In genomic region chr22:24128631-24129601, GRCh38 we compare ENCODE assay signal across 19 cellular contexts. TPM values are rescaled to one million over a fixed set of nuclear protein-coding genes. Genes with fewer than 3 reads are reported as not detected.
DNase-seq lines count a peak whose midpoint lies in the region; ATAC-seq, FAIRE-seq and TF ChIP-seq lines count a peak whose summit lies in the region.
"Had no signal": no experiment of that assay in that cellular context is flagged by ENCODE, and none has a peak within 500 bp of the region (broad histone marks: within the 10 kb centered on the region; RNA-seq: fewer than 3 reads in every experiment).

No MANE protein-coding gene starts in this region.

- in situ Hi-C loops in HepG2 (cut with HindIII; ENCODE audit: extremely low pct_ligation_motif_present, low pct_unique_long_range_greater_than_20kb), result no loop called here

- no peaks in the 10 kb centered on the region for H3K27me3 ChIP-seq in HepG2 (ENCODE audit: control insufficient read depth in 1 of 2, insufficient read depth in 2 of 2, low read length in 2 of 2)
- H3K27me3 ChIP-seq in right lobe of liver, result no peaks in the 10 kb centered on the region
- H3K27me3 ChIP-seq in ascending aorta, result no peaks in the 10 kb centered on the region
- no peaks in the 10 kb centered on the region for H3K27me3 ChIP-seq in small intestine (ENCODE audit: control insufficient read depth in 2 of 2, insufficient read depth in 2 of 2, low read length in 2 of 2)
- H3K27me3 ChIP-seq: pancreas, stomach had no signal

- no peaks in the 10 kb centered on the region for H3K27me3 Mint-ChIP-seq in activated CD8-positive, alpha-beta T cell treated with anti-CD3 and anti-CD28 coated beads, Interleukin-2, amount 10 ng/mL, durations not matched to agents 7 days and 5 days (ENCODE audit: low read depth)
- H3K27me3 Mint-ChIP-seq: B cell had no signal

- H3K9ac ChIP-seq in HepG2 (ENCODE audit: insufficient read depth, low read depth, low read length), result no peak overlapping the region

- no peak for TF ChIP-seq EP300 in HepG2 (IDR thresholded peaks at IDR 0.05; ENCODE audit: low read depth in 2 of 2, low read length in 2 of 2)
- no peak for TF ChIP-seq EP300 in HepG2 (CRISPR knock-in tag; IDR thresholded peaks at IDR 0.05; ENCODE audit: borderline replicate concordance)

- CTCF ChIA-PET in HepG2 (lab: Yijun Ruan, JAX; ENCODE audit: low intra/inter-chr PET ratio, low total read pairs), result interaction anchor here (1.3 kb wide), 1 partner anchor 46 kb away, joined by 3 read pairs; no protein-coding TSS in a partner anchor
- CTCF ChIA-PET in activated CD8-positive, alpha-beta T cell treated with anti-CD3 and anti-CD28 coated beads, Interleukin-2, amount 10 ng/mL, durations not matched to agents 7 days and 5 days (lab: Charles Lee), result interaction anchor here (1.0 to 2.0 kb wide), 3 partner anchors 27 to 46 kb away, joined by 3 to 12 read pairs (median 10); no protein-coding TSS in a partner anchor

- TF ChIP-seq RAD21 in HepG2 (CRISPR knock-in tag; IDR thresholded peaks at IDR 0.05), result no peak

- no peaks in the 10 kb centered on the region for H3K79me2 ChIP-seq in HepG2 (ENCODE audit: insufficient read depth, low read length)

- H3K4me1 ChIP-seq in HepG2 (ENCODE audit: insufficient read depth, low read length) (0 out of 2 replicates have a peak, but pooled peaks cover 6% of the 10 kb centered on the region), right lobe of liver (no peaks in the 10 kb centered on the region), ascending aorta (peaks cover 0 to 16% of the 10 kb centered on the region in 2 donors), small intestine (ENCODE audit: control insufficient read depth in 2 of 2, insufficient read depth in 1 of 2, low read depth in 1 of 2, low read length in 1 of 2) (no peaks in the 10 kb centered on the region)
- H3K4me1 ChIP-seq: pancreas had no signal

- H3K36me3 ChIP-seq in HepG2 (replicated peaks in 1 of 2; ENCODE audit: control insufficient read depth in 1 of 2, insufficient read depth in 2 of 2, low read length in 2 of 2), result peaks cover 38 to 78% of the 10 kb centered on the region in 2 experiments
- no peaks in the 10 kb centered on the region for H3K36me3 ChIP-seq in right lobe of liver
- H3K36me3 ChIP-seq in ascending aorta, result peaks cover 5 to 8% of the 10 kb centered on the region in 2 donors
- peaks cover 0 to 13% of the 10 kb centered on the region in 2 donors for H3K36me3 ChIP-seq in small intestine (ENCODE audit: control insufficient read depth in 2 of 2, insufficient read depth in 2 of 2, low read length in 2 of 2)

- intact Hi-C loops in HepG2 (cut with micrococcal nuclease; ENCODE audit: unreplicated experiment) (no loop called here), right lobe of liver (cut with DNase I) (no loop called here), ascending aorta (cut with DNase I) (no loop called here)

- H3K27ac ChIP-seq in HepG2 (ENCODE audit: extremely low read length, insufficient read depth, low read length) (no peak overlapping the region), right lobe of liver (no peak overlapping the region), ascending aorta (no peak overlapping the region), small intestine (ENCODE audit: low read depth in 1 of 2, low read length in 1 of 2) (no peak overlapping the region)
- H3K27ac ChIP-seq: pancreas, SK-N-MC, stomach had no signal

- no peak for ATAC-seq in HepG2
- no peak for ATAC-seq in right lobe of liver
- ATAC-seq in activated CD8-positive, alpha-beta T cell treated with anti-CD3 and anti-CD28 coated beads, Interleukin-2, amount 10 ng/mL, durations not matched to agents 7 days and 5 days, result no peak
- ATAC-seq in GM18861 (IDR thresholded peaks at IDR 0.05; ENCODE audit: unreplicated experiment), result no peak

- FAIRE-seq in HepG2 (lab: Jason Lieb, UNC) (no peak), small intestine (lab: Jason Lieb, UNC) (no peak)
- FAIRE-seq: pancreas had no signal

- peak; percentile 23; the same call in 1 of the 2 replicates for TF ChIP-seq CTCF in HepG2 (CRISPR knock-in tag; IDR thresholded peaks at IDR 0.05)
- no peak for TF ChIP-seq CTCF in right lobe of liver (IDR thresholded peaks at IDR 0.05)
- TF ChIP-seq CTCF in ascending aorta (IDR thresholded peaks at IDR 0.05), result no peak

- H3K9me3 ChIP-seq in HepG2 (ENCODE audit: low read length) (no peaks in the 10 kb centered on the region), right lobe of liver (no peaks in the 10 kb centered on the region), ascending aorta (no peaks in the 10 kb centered on the region), small intestine (ENCODE audit: control insufficient read depth, low read depth) (no peaks in the 10 kb centered on the region)
- H3K9me3 ChIP-seq: pancreas, stomach had no signal

- no peak overlapping the region for H2AFZ ChIP-seq in HepG2 (ENCODE audit: low read length)

- no peak overlapping the region for H3K4me2 ChIP-seq in HepG2 (ENCODE audit: low read depth, low read length)

- no TSS peak for BruUV-seq in HepG2 (replicated peaks; lab: Mats Ljungman, UMichigan)

- no peak for TF ChIP-seq POLR2A in HepG2 (IDR thresholded peaks at IDR 0.05; ENCODE audit: insufficient read depth in 1 of 2, low read depth in 2 of 2, low read length in 2 of 2)
- TF ChIP-seq POLR2A in right lobe of liver (IDR thresholded peaks at IDR 0.05), result no peak

- 98% methylated on average over 8 of the region's 10 CpGs for WGBS in HepG2 (ENCODE audit: low lambda C conversion rate)
- 77% methylated on average over 3 of the region's 10 CpGs for WGBS in right lobe of liver (ENCODE audit: insufficient coverage, low coverage, low lambda C conversion rate, missing lambda C conversion rate)
- 84 to 88% (median 86%) methylated on average over 10 of the region's 10 CpGs for WGBS in small intestine, 3 donors

- H3K4me3 ChIP-seq in HepG2 (replicated peaks in 1 of 3; ENCODE audit: insufficient read depth in 1 of 3, low read depth in 2 of 3, low read length in 3 of 3) (no peak overlapping the region), right lobe of liver (no peak overlapping the region), ascending aorta (no peak overlapping the region), small intestine (ENCODE audit: low read depth in 1 of 2, low read length in 2 of 2) (no peak overlapping the region)
- H3K4me3 ChIP-seq: pancreas, SK-N-MC, stomach had no signal

- peak overlapping the region; percentile 35 for H3K27ac Mint-ChIP-seq in activated CD8-positive, alpha-beta T cell treated with anti-CD3 and anti-CD28 coated beads, Interleukin-2, amount 10 ng/mL, durations not matched to agents 7 days and 5 days
- H3K27ac Mint-ChIP-seq: B cell had no signal

- peaks cover 18% of the 10 kb centered on the region for H3K36me3 Mint-ChIP-seq in activated CD8-positive, alpha-beta T cell treated with anti-CD3 and anti-CD28 coated beads, Interleukin-2, amount 10 ng/mL, durations not matched to agents 7 days and 5 days (ENCODE audit: low read depth)

- H3K4me1 Mint-ChIP-seq in activated CD8-positive, alpha-beta T cell treated with anti-CD3 and anti-CD28 coated beads, Interleukin-2, amount 10 ng/mL, durations not matched to agents 7 days and 5 days (ENCODE audit: low read depth), result peaks cover 19% of the 10 kb centered on the region

- DNase-seq in HepG2 (ENCODE audit: low spot score), result no peak
- DNase-seq in right lobe of liver, result no peak
- peak; percentile 71 to 87 for DNase-seq in NCI-H2081 (lab: John Stamatoyannopoulos, UW)
- DNase-seq in activated CD8-positive, alpha-beta T cell treated with anti-CD3 and anti-CD28 coated beads, Interleukin-2, amount 10 ng/mL, durations not matched to agents 7 days and 5 days, result no peak
- DNase-seq in ascending aorta (ENCODE audit: low spot score in 2 of 2), result no peak
- no peak for DNase-seq in ureter (ENCODE audit: low spot score)
- DNase-seq in small intestine, result no peak
- DNase-seq: activated CD4-positive, alpha-beta T cell treated with anti-CD3 and anti-CD28 coated beads for 1 hour; activated effector memory CD4-positive, alpha-beta T cell treated with Interleukin-2 at 50 U/mL for 16 hours; erythroblast; GOT3; hippocampal formation; NCI-H526 treated with DMSO at 0.1 percent for 48 hours; stimulated activated CD4-positive, alpha-beta T cell treated with anti-CD3 and anti-CD28 coated beads, Interleukin-2, amount 100 ng/mL, for 48 hours; stomach had no signal

- H4K20me1 ChIP-seq in HepG2 (ENCODE audit: insufficient read depth, low read length), result no peaks in the 10 kb centered on the region

- H3K9me3 Mint-ChIP-seq in activated CD8-positive, alpha-beta T cell treated with anti-CD3 and anti-CD28 coated beads, Interleukin-2, amount 10 ng/mL, durations not matched to agents 7 days and 5 days (ENCODE audit: insufficient read depth), result no peaks in the 10 kb centered on the region

- POLR2A ChIA-PET in HepG2 (lab: Yijun Ruan, JAX), result no interaction called here
- POLR2A ChIA-PET in activated CD8-positive, alpha-beta T cell treated with anti-CD3 and anti-CD28 coated beads, Interleukin-2, amount 10 ng/mL, durations not matched to agents 7 days and 5 days (lab: Charles Lee), result interaction anchor here (2.3 kb wide), 1 partner anchor 26 kb away, joined by 5 read pairs; no protein-coding TSS in a partner anchor

- H3K4me3 Mint-ChIP-seq in activated CD8-positive, alpha-beta T cell treated with anti-CD3 and anti-CD28 coated beads, Interleukin-2, amount 10 ng/mL, durations not matched to agents 7 days and 5 days, result no peak overlapping the region
- H3K4me3 Mint-ChIP-seq: B cell had no signal

RNA-seq across cellular contexts. Expression of gene SUSD2, which starts 52.4 kb away (rescaled TPM):
- total RNA-seq in HepG2 (2016; rRNA removed; fragmentation: Illumina TruSeq; extraction: Trizol) (0.94 and 2.1 TPM in 2 replicates), right lobe of liver (1 to 10 TPM in 4 of 6 experiments, under 1 TPM in 2; 0.61 to 6.8 (median 2.0) TPM), ascending aorta (51.0 TPM), ureter (8.3 TPM)
- 0.20 and 0.44 TPM in 2 replicates for total RNA-seq in HepG2 (2016; cell fraction: cytosol; rRNA removed; fragmentation: Illumina TruSeq; extraction: Trizol; ENCODE audit: low read depth)
- total RNA-seq in HepG2 (2016; cell fraction: insoluble cytoplasmic fraction; rRNA removed; fragmentation: Illumina TruSeq; extraction: Trizol), result 0.64 and 2.1 TPM in 2 replicates
- 0.48 and 0.49 TPM in 2 replicates for total RNA-seq in HepG2 (2016; cell fraction: membrane; rRNA removed; fragmentation: Illumina TruSeq; extraction: Trizol)
- 3.6 and 3.8 TPM in 2 replicates for total RNA-seq in HepG2 (2016; cell fraction: nucleus; rRNA removed; fragmentation: Illumina TruSeq; extraction: Trizol)
- polyA plus RNA-seq in HepG2 (2011; rRNA removed) (11.0 and 12.7 TPM in 2 replicates), small intestine (10 to 100 TPM in 1 of 3 donors, 1 to 10 TPM in 2; 6.1 to 15.0 (median 7.6) TPM)
- polyA plus RNA-seq in HepG2 (2011; cell fraction: cytosol; rRNA removed), result 3.8 and 6.5 TPM in 2 replicates
- 12.4 and 16.2 TPM in 2 replicates for polyA plus RNA-seq in HepG2 (2011; cell fraction: nucleus; rRNA removed)
- 2.7 and 4.1 TPM in 2 replicates for polyA plus RNA-seq in HepG2 (2012)
- polyA plus RNA-seq in HepG2 (2016; cell fraction: cytosol; fragmentation: Illumina TruSeq; extraction: Trizol; ENCODE audit: low read depth), result 0.27 and 0.36 TPM in 2 replicates
- polyA plus RNA-seq in HepG2 (2016; cell fraction: insoluble cytoplasmic fraction; fragmentation: Illumina TruSeq; extraction: Trizol; ENCODE audit: low read depth), result 1.3 and 1.8 TPM in 2 replicates
- polyA plus RNA-seq in HepG2 (2016; cell fraction: membrane; fragmentation: Illumina TruSeq; extraction: Trizol; ENCODE audit: low read depth), result 0.41 and 0.74 TPM in 2 replicates
- 8.0 and 8.7 TPM in 2 replicates for polyA plus RNA-seq in HepG2 (2016; cell fraction: nucleus; fragmentation: Illumina TruSeq; extraction: Trizol; ENCODE audit: insufficient read depth, low read depth)
- polyA minus RNA-seq in HepG2 (2011; rRNA and poly(A)+ RNA removed; ENCODE audit: low replicate concordance), result 0.77 and 15.6 TPM in 2 replicates
- polyA minus RNA-seq in HepG2 (2011; cell fraction: cytosol; rRNA and poly(A)+ RNA removed), result 5.4 and 6.8 TPM in 2 replicates
- 4.4 and 4.6 TPM in 2 replicates for polyA minus RNA-seq in HepG2 (2011; cell fraction: nucleus; rRNA and poly(A)+ RNA removed)
- 1 to 10 TPM; 1.3 to 1.9 TPM for total RNA-seq in activated CD8-positive, alpha-beta T cell treated with anti-CD3 and anti-CD28 coated beads, Interleukin-2, amount 10 ng/mL, durations not matched to agents 7 days and 5 days

Comparison
In these comparisons a context has a peak if more than half of its experiments do, and no peak if none do; other contexts are left out.
1. DNase-seq: peak in NCI-H2081 (2 of 2); none in HepG2 (single experiment), right lobe of liver (0 of 3), activated CD8-positive, alpha-beta T cell treated with anti-CD3 and anti-CD28 coated beads, Interleukin-2, amount 10 ng/mL, durations not matched to agents 7 days and 5 days (single experiment), ascending aorta (0 of 2), ureter (single experiment) and small intestine (single experiment).